In genomic region chr2:132557694-132558093, GRCh38 we compare ENCODE assay signal across 27 cellular contexts.
"Had no signal": no experiment of that assay in that cellular context is flagged by ENCODE, and none has a peak within 500 bp of the region (broad histone marks: within the 10 kb centered on the region; RNA-seq: fewer than 3 reads in every experiment).

No MANE protein-coding gene starts in this region.

- H3K4me3 ChIP-seq: stomach, suprapubic skin, testis, thoracic aorta, thyroid gland, tibial artery, tibial nerve, transverse colon, upper lobe of left lung, upper lobe of right lung, uterus, vagina had no signal

- H3K9me3 ChIP-seq: stomach, suprapubic skin, testis, thoracic aorta, thyroid gland, tibial artery, tibial nerve, transverse colon, upper lobe of left lung, upper lobe of right lung, uterus, vagina had no signal

- FAIRE-seq: urothelium cell line had no signal

- H3K36me3 ChIP-seq: stomach, suprapubic skin, thoracic aorta, thyroid gland, tibial artery, tibial nerve, transverse colon, upper lobe of left lung, upper lobe of right lung, uterus, vagina had no signal

- DNase-seq: stimulated activated CD4-positive, alpha-beta T cell treated with anti-CD3 and anti-CD28 coated beads, Interleukin-2, amount 100 ng/mL, for 48 hours; stimulated activated CD4-positive, alpha-beta T cell treated with anti-CD3 and anti-CD28 coated beads, Interleukin-4, amount 100 ng/mL, for 1 hour; stimulated activated CD4-positive, alpha-beta T cell treated with anti-CD3 and anti-CD28 coated beads, Interleukin-4, amount 100 ng/mL, for 24 hours; stimulated activated CD4-positive, alpha-beta T cell treated with anti-CD3 and anti-CD28 coated beads, Interleukin-4, amount 100 ng/mL, for 4 hours; stimulated activated CD8-positive, alpha-beta memory T cell treated with anti-CD3 and anti-CD28 coated beads, Interleukin-4, amount 100 ng/mL, for 48 hours; stimulated activated naive B cell treated with anti-CD40 and anti-IgM and Interleukin-4, amounts not matched to agents 10 μg/mL and 1 μg/mL and 100 μg/mL, for 72 hours; stimulated activated naive CD4-positive, alpha-beta T cell; stimulated activated naive CD4-positive, alpha-beta T cell treated with Interleukin-2 at 50 U/mL for 16 hours; stimulated activated naive CD8-positive, alpha-beta T cell treated with anti-CD3 and anti-CD28 coated beads, Interleukin-15, amount 100 ng/mL, for 72 hours; stimulated activated naive CD8-positive, alpha-beta T cell treated with anti-CD3 and anti-CD28 coated beads, Interleukin-15, Interleukin-2, amounts not matched to agents 100 U/mL and 50 U/mL, for 24 hours; stomach; substantia nigra; testis; thyroid gland; tibial artery; transverse colon; trophoblast cell; upper lobe of right lung; uterus had no signal

- H3K27ac ChIP-seq: stomach, suprapubic skin, testis, thoracic aorta, thyroid gland, tibial artery, tibial nerve, transverse colon, upper lobe of left lung, upper lobe of right lung, uterus, vagina had no signal

- H3K4me1 ChIP-seq: suprapubic skin, testis, thyroid gland, tibial artery, tibial nerve, transverse colon, upper lobe of left lung, upper lobe of right lung, uterus, vagina had no signal

- ATAC-seq: stimulated activated effector memory CD8-positive, alpha-beta T cell treated with anti-CD3 and anti-CD28 coated beads, Interleukin-12 subunit alpha, Interleukin-12 subunit beta, amount 100 ng/mL, for 72 hours; stimulated activated memory B cell treated with anti-CD40 and anti-IgM and Interleukin-4, amounts not matched to agents 10 μg/mL and 1 μg/mL and 100 μg/mL, for 72 hours; stimulated activated naive B cell treated with anti-CD40 and anti-IgM and Interleukin-4, amounts not matched to agents 10 μg/mL and 1 μg/mL and 100 μg/mL, for 72 hours; stimulated activated naive CD8-positive, alpha-beta T cell treated with anti-CD3 and anti-CD28 coated beads, Interleukin-15, amount 100 ng/mL, for 72 hours; stimulated activated naive CD8-positive, alpha-beta T cell treated with anti-CD3 and anti-CD28 coated beads, Interleukin-15, Interleukin-2, amounts not matched to agents 100 U/mL and 50 U/mL, for 24 hours; upper lobe of right lung had no signal

- H3K27me3 ChIP-seq: stomach, suprapubic skin, testis, thyroid gland, tibial artery, tibial nerve, transverse colon, upper lobe of left lung, upper lobe of right lung, uterus, vagina had no signal
